In genomic region chrX:130268500-130269170, GRCh38 we compare ENCODE assay signal across 8 cellular contexts. TPM values are rescaled to one million over a fixed set of nuclear protein-coding genes. Genes with fewer than 3 reads are reported as not detected.
DNase-seq lines count a peak whose midpoint lies in the region; ATAC-seq, FAIRE-seq and TF ChIP-seq lines count a peak whose summit lies in the region.

Gene ZNF280C (minus strand): TSS chrX:130268899. CDS start chrX:130260449, 8,450 bp downstream.

- dilution Hi-C loops in endothelial cell of umbilical vein (cut with MboI; ENCODE audit: extremely low pct_ligation_motif_present, low sequenced_read_pairs) = no loop called here

- H3K4me1 ChIP-seq in HUES48 (ENCODE audit: control insufficient read depth, insufficient read depth, low read length) = peaks cover 20% of the 10 kb centered on the region
- H3K4me1 ChIP-seq in endothelial cell of umbilical vein (ENCODE audit: control insufficient read depth, extremely low read depth, insufficient read depth, low read length) = peaks cover 6% of the 10 kb centered on the region

- peak within 1 kb of the TSS; percentile 97 for H3K4me2 ChIP-seq in endothelial cell of umbilical vein (ENCODE audit: insufficient read depth, low read length)

- H3K9ac ChIP-seq in HUES48 (ENCODE audit: low read depth, low read length) (peak within 1 kb of the TSS; percentile 90), endothelial cell of umbilical vein (replicated peaks; ENCODE audit: extremely low read depth, insufficient read depth, low read length) (peak within 1 kb of the TSS; percentile 72)

- H3K9me3 ChIP-seq in HUES48 (ENCODE audit: control insufficient read depth, insufficient read depth, low read length) = no peaks in the 10 kb centered on the region
- no peaks in the 10 kb centered on the region for H3K9me3 ChIP-seq in endothelial cell of umbilical vein (replicated peaks; ENCODE audit: control insufficient read depth, insufficient read depth, low read length)

- H3K9me1 ChIP-seq in endothelial cell of umbilical vein (replicated peaks; ENCODE audit: control insufficient read depth, extremely low read depth, insufficient read depth, low read length) = no peaks in the 10 kb centered on the region

- H3K27me3 ChIP-seq in HUES48 (ENCODE audit: control insufficient read depth, insufficient read depth, low read length) = peaks cover 5% of the 10 kb centered on the region; the same call in 1 of the 2 replicates
- H3K27me3 ChIP-seq in endothelial cell of umbilical vein (ENCODE audit: control insufficient read depth in 2 of 2, insufficient read depth in 2 of 2, low read length in 2 of 2) = no peaks in the 10 kb centered on the region

- H2AFZ ChIP-seq in endothelial cell of umbilical vein (ENCODE audit: low read depth, low read length) = peak within 1 kb of the TSS; percentile 1

- H3K27ac ChIP-seq in HUES48 (ENCODE audit: low read depth, low read length) (peak within 1 kb of the TSS; percentile 97), endothelial cell of umbilical vein (ENCODE audit: insufficient read depth, low read depth, low read length) (peak within 1 kb of the TSS; percentile 38)

- no peaks in the 10 kb centered on the region for H4K20me1 ChIP-seq in endothelial cell of umbilical vein (replicated peaks; ENCODE audit: control insufficient read depth, extremely low read depth, insufficient read depth, low read length)

- CTCF ChIA-PET in endothelial cell of umbilical vein (lab: Charles Lee) = interaction anchor here (0.6 to 1.0 kb wide), 2 partner anchors 16 to 343 kb away, joined by 3 read pairs; no protein-coding TSS in a partner anchor

- DNase-seq in DMS 273 (lab: John Stamatoyannopoulos, UW; ENCODE audit: unreplicated experiment) (peak; percentile 97), NOMO-1 treated with dmso at 0.1 percent for 144 hours (lab: John Stamatoyannopoulos, UW; ENCODE audit: unreplicated experiment) (peak; percentile 90), endothelial cell of umbilical vein (ENCODE audit: low read depth, low spot score) (peak; percentile 91), midbrain (lab: John Stamatoyannopoulos, UW) (peak; percentile 84)
- peak; percentile 85 for DNase-seq in activated CD8-positive, alpha-beta memory T cell treated with anti-CD3 and anti-CD28 coated beads, Interleukin-2, amount 50 U/mL, for 24 hours (ENCODE audit: extremely low read depth)
- DNase-seq in stimulated activated CD8-positive, alpha-beta memory T cell treated with anti-CD3 and anti-CD28 coated beads, Interleukin-15, amount 100 ng/mL, for 48 hours (ENCODE audit: low read depth in 2 of 2) = peak; percentile 83 to 86

- H3K79me2 ChIP-seq in endothelial cell of umbilical vein (ENCODE audit: control insufficient read depth, insufficient read depth, low read length) = peaks cover 21% of the 10 kb centered on the region

- no TSS peak for BruUV-seq in endothelial cell of umbilical vein (replicated peaks; lab: Mats Ljungman, UMichigan)

- TF ChIP-seq POLR2A in endothelial cell of umbilical vein (IDR thresholded peaks at IDR 0.05; ENCODE audit: low read depth, low read length) = peak; percentile 95

- peak; percentile 94 for FAIRE-seq in endothelial cell of umbilical vein (lab: Jason Lieb, UNC)

- ATAC-seq in GM21423 (IDR thresholded peaks at IDR 0.05; ENCODE audit: unreplicated experiment) = peak; percentile 94

- H3K4me3 ChIP-seq in HUES48 (ENCODE audit: low read depth, low read length) = peak within 1 kb of the TSS; percentile 95
- H3K4me3 ChIP-seq in endothelial cell of umbilical vein (replicated peaks in 1 of 3; ENCODE audit: insufficient read depth in 1 of 3, low read depth in 1 of 3, low read length in 3 of 3) = peak within 1 kb of the TSS; percentile 63 to 92 (median 74)

- POLR2A ChIA-PET in endothelial cell of umbilical vein (lab: Charles Lee) = interaction anchor here (0.6 kb wide), 1 partner anchor 24 kb away, joined by 3 read pairs; no protein-coding TSS in a partner anchor

- TF ChIP-seq CTCF in endothelial cell of umbilical vein (IDR thresholded peaks at IDR 0.05; ENCODE audit: extremely low read depth in 1 of 2, insufficient read depth in 1 of 2, low read depth in 1 of 2, low read length in 2 of 2) = peak; percentile 21 to 38

- intact Hi-C loops in endothelial cell of umbilical vein (cut with micrococcal nuclease) = loop anchor here (2.0 kb wide), 1 partner anchor 70 kb away; the partner anchor contains the start of gene SLC25A14

- H3K36me3 ChIP-seq in HUES48 (ENCODE audit: control insufficient read depth, insufficient read depth, low read length) (0 out of 2 replicates have a peak, but pooled peaks cover 12% of the 10 kb centered on the region), endothelial cell of umbilical vein (ENCODE audit: control insufficient read depth in 2 of 2, extremely low read depth in 1 of 2, insufficient read depth in 2 of 2, low read length in 2 of 2) (no peaks in the 10 kb centered on the region)

TF ChIP-seq in endothelial cell of umbilical vein, 7 proteins besides CTCF, POLR2A, EP300 and RAD21:
- peak; percentile 7 for TF ChIP-seq MAX (IDR thresholded peaks at IDR 0.05; ENCODE audit: insufficient read depth, insufficient read length)
- peak; percentile 78 for TF ChIP-seq POLR2AphosphoS5 (IDR thresholded peaks at IDR 0.05; ENCODE audit: insufficient read depth, low read depth, low read length)
- TF ChIP-seq JUN (IDR thresholded peaks at IDR 0.05; ENCODE audit: borderline replicate concordance, insufficient read depth, insufficient read length, low read depth) = no peak
- TF ChIP-seq MYC (IDR thresholded peaks at IDR 0.05; ENCODE audit: low read depth, low read length) = no peak

RNA-seq across cellular contexts. Expression of gene ZNF280C, which starts in this region (rescaled TPM):
- total RNA-seq in endothelial cell of umbilical vein = 7.3 and 7.7 TPM in 2 replicates
- 2.5 and 3.2 TPM in 2 replicates for polyA plus RNA-seq in endothelial cell of umbilical vein
- 2.9 and 3.2 TPM in 2 replicates for polyA plus RNA-seq in endothelial cell of umbilical vein (2011; cell fraction: cytosol; rRNA removed)
- polyA plus RNA-seq in endothelial cell of umbilical vein (2011; cell fraction: nucleus; rRNA removed) = 6.1 and 7.3 TPM in 2 replicates
- polyA plus RNA-seq in endothelial cell of umbilical vein (2012) = 2.1 and 2.2 TPM in 2 replicates
- polyA minus RNA-seq in endothelial cell of umbilical vein = 4.9 and 7.0 TPM in 2 replicates
- polyA minus RNA-seq in endothelial cell of umbilical vein (2011; cell fraction: cytosol; rRNA and poly(A)+ RNA removed) = 3.8 TPM
- polyA minus RNA-seq in endothelial cell of umbilical vein (2011; cell fraction: nucleus; rRNA and poly(A)+ RNA removed) = 4.9 and 10.0 TPM in 2 replicates

Comparison
In these comparisons a context has a peak if more than half of its experiments do, and no peak if none do; other contexts are left out.
1. Peak in every context shown above with its lines: DNase-seq, ATAC-seq, H3K4me3 ChIP-seq and H3K27ac ChIP-seq.